ENCODE assay signal across 10 cellular contexts in genomic region chr11:14645985-14646900, GRCh38. TPM values are rescaled to one million over a fixed set of nuclear protein-coding genes. Genes with fewer than 3 reads are reported as not detected.
DNase-seq lines count a peak whose midpoint lies in the region; ATAC-seq, FAIRE-seq and TF ChIP-seq lines count a peak whose summit lies in the region.
"Had no signal": no experiment of that assay in that cellular context is flagged by ENCODE, and none has a peak within 500 bp of the region (broad histone marks: within the 10 kb centered on the region; RNA-seq: fewer than 3 reads in every experiment).

No MANE protein-coding gene starts in this region.

- peak overlapping the region; percentile 91 for H3K27ac Mint-ChIP-seq in activated naive CD4-positive, alpha-beta T cell treated with anti-CD3 and anti-CD28 coated beads for 36 hours
- H3K27ac Mint-ChIP-seq in type B pancreatic cell = no peak overlapping the region
- H3K27ac Mint-ChIP-seq: naive B cell had no signal

- ATAC-seq in HG03045 (IDR thresholded peaks at IDR 0.05; ENCODE audit: unreplicated experiment) = no peak

- H3K27me3 Mint-ChIP-seq in activated naive CD4-positive, alpha-beta T cell treated with anti-CD3 and anti-CD28 coated beads for 36 hours (ENCODE audit: low read depth) = no peaks in the 10 kb centered on the region
- H3K27me3 Mint-ChIP-seq in type B pancreatic cell = peaks cover 20% of the 10 kb centered on the region

- H3K4me1 Mint-ChIP-seq in activated naive CD4-positive, alpha-beta T cell treated with anti-CD3 and anti-CD28 coated beads for 36 hours (ENCODE audit: low read depth) = peaks cover 50% of the 10 kb centered on the region
- peaks cover 18% of the 10 kb centered on the region for H3K4me1 Mint-ChIP-seq in type B pancreatic cell (ENCODE audit: unreplicated experiment)

- peak overlapping the region; percentile 81 for H3K4me3 Mint-ChIP-seq in activated naive CD4-positive, alpha-beta T cell treated with anti-CD3 and anti-CD28 coated beads for 36 hours
- peak overlapping the region; percentile 84 for H3K4me3 Mint-ChIP-seq in type B pancreatic cell

- intact Hi-C loops in activated naive CD4-positive, alpha-beta T cell treated with anti-CD3 and anti-CD28 coated beads for 36 hours (cut with micrococcal nuclease) = loop anchor here (1.0 to 2.0 kb wide), 9 partner anchors 10 to 245 kb away; partner anchors contain the start of gene COPB1

- CTCF ChIA-PET in activated naive CD4-positive, alpha-beta T cell treated with anti-CD3 and anti-CD28 coated beads for 36 hours (lab: Charles Lee) = interaction anchor here (0.6 to 3.6 kb wide), 8 partner anchors 119 to 261 kb away, joined by 3 to 39 read pairs (median 4); no protein-coding TSS in a partner anchor

- H3K9me3 Mint-ChIP-seq in activated naive CD4-positive, alpha-beta T cell treated with anti-CD3 and anti-CD28 coated beads for 36 hours = no peaks in the 10 kb centered on the region
- no peaks in the 10 kb centered on the region for H3K9me3 Mint-ChIP-seq in type B pancreatic cell
- H3K9me3 Mint-ChIP-seq: naive B cell had no signal

- TF ChIP-seq CTCF in type B pancreatic cell (conservative IDR thresholded peaks at IDR 0.05) = peak; percentile 26

- H3K36me3 Mint-ChIP-seq in activated naive CD4-positive, alpha-beta T cell treated with anti-CD3 and anti-CD28 coated beads for 36 hours (ENCODE audit: low read depth) = peaks cover 44% of the 10 kb centered on the region
- H3K36me3 Mint-ChIP-seq in type B pancreatic cell = peaks cover 5% of the 10 kb centered on the region

- DNase-seq in activated naive CD4-positive, alpha-beta T cell treated with anti-CD3 and anti-CD28 coated beads for 36 hours = peak; percentile 30
- DNase-seq in activated naive CD4-positive, alpha-beta T cell treated with anti-CD3 and anti-CD28 coated beads, Interleukin-2, amount 50 U/mL, for 16 hours = no peak
- DNase-seq in SW480 (ENCODE audit: low spot score) = peak; percentile 20
- no peak for DNase-seq in type B pancreatic cell (ENCODE audit: extremely low spot score, unreplicated experiment)
- no peak for DNase-seq in NCI-H2227 (lab: John Stamatoyannopoulos, UW; ENCODE audit: unreplicated experiment)
- no peak for DNase-seq in nucleus accumbens (lab: John Stamatoyannopoulos, UW)
- DNase-seq: naive B cell, thyroid gland had no signal

- peak; percentile 81 for FAIRE-seq in islet of Langerhans (lab: Jason Lieb, UNC)

RNA-seq across cellular contexts. Expression of gene PDE3B, which starts 2.6 kb away (rescaled TPM):
- total RNA-seq in activated naive CD4-positive, alpha-beta T cell treated with anti-CD3 and anti-CD28 coated beads for 36 hours = 10 to 100 TPM; 16.5 to 17.4 TPM
- 12.9 and 16.6 TPM in 2 replicates for total RNA-seq in type B pancreatic cell (ENCODE audit: low replicate concordance)

Comparison
In these comparisons a context has a peak if more than half of its experiments do, and no peak if none do; other contexts are left out.
1. DNase-seq: peak in activated naive CD4-positive, alpha-beta T cell treated with anti-CD3 and anti-CD28 coated beads for 36 hours (single experiment) and SW480 (single experiment); none in activated naive CD4-positive, alpha-beta T cell treated with anti-CD3 and anti-CD28 coated beads, Interleukin-2, amount 50 U/mL, for 16 hours (single experiment), type B pancreatic cell (single experiment), NCI-H2227 (single experiment) and nucleus accumbens (0 of 56).